Comparison of ENCODE assay signal across 2 cellular contexts in genomic region chr5:80653497-80653896, GRCh38.
TF ChIP-seq lines count a peak whose summit lies in the region.

No MANE protein-coding gene starts in this region.

TF ChIP-seq in A549, 52 proteins besides CTCF, POLR2A, EP300 and RAD21 (continued from another document):
- TF ChIP-seq CBX8 (IDR thresholded peaks at IDR 0.05) (no peak), TFCP2L1 (CRISPR knock-in tag; IDR thresholded peaks at IDR 0.05) (no peak), ESRRA (IDR thresholded peaks at IDR 0.05; ENCODE audit: borderline replicate concordance, low read length) (no peak), HOXB13 (CRISPR knock-in tag; IDR thresholded peaks at IDR 0.05; ENCODE audit: low read depth) (no peak), HDAC2 (IDR thresholded peaks at IDR 0.05) (no peak), MAFK (IDR thresholded peaks at IDR 0.05; ENCODE audit: partially characterized antibody) (no peak), PHF8 (IDR thresholded peaks at IDR 0.05; ENCODE audit: borderline replicate concordance, low read depth) (no peak), GATA3 (IDR thresholded peaks at IDR 0.05; ENCODE audit: borderline replicate concordance) (no peak), KDM1A (IDR thresholded peaks at IDR 0.05; ENCODE audit: low read depth) (no peak), NR3C1 (IDR thresholded peaks at IDR 0.05) (no peak)

TF ChIP-seq in HepG2, 621 proteins besides CTCF, POLR2A, EP300 and RAD21 (continued from another document):
- peak; percentile 88 for TF ChIP-seq ZNF205 (CRISPR knock-in tag; IDR thresholded peaks at IDR 0.05)
- no peak for TF ChIP-seq ZBTB1 (CRISPR knock-in tag; IDR thresholded peaks at IDR 0.05; ENCODE audit: borderline replicate concordance)
